ENCODE assay signal across 19 cellular contexts in the genomic region with DNA sequence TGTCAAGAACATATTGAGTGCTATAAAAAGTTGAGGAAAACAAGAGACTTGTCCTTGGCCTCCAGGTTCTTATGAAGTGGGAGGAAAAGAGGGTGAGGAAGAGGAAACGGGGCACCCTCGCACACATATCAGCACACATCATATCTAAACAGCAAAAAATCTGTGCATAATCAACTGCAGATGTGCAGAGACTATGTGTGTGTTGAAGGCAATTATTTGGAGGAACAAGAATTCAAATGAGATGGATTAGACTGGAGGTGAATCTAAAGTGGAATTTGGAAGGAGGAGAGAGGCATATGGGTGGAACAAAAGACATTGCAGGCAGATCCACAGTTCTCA.
A peak's percentile ranks its signal among the peaks of the same experiment; 100 is the strongest.
DNase-seq lines count a peak whose midpoint lies in the region; ATAC-seq and TF ChIP-seq lines count a peak whose summit lies in the region.
"Had no signal": no experiment of that assay in that cellular context is flagged by ENCODE, and none has a peak within 500 bp of the region (broad histone marks: within the 10 kb centered on the region; RNA-seq: fewer than 3 reads in every experiment).

No MANE protein-coding gene starts in this region.

- H3K4me3 ChIP-seq in smooth muscle cell, result no peak overlapping the region
- H3K4me3 ChIP-seq: cardiac muscle cell, tibial nerve had no signal

- H3K79me2 ChIP-seq in smooth muscle cell (ENCODE audit: low read depth), result no peaks in the 10 kb centered on the region
- H3K79me2 ChIP-seq: parathyroid adenoma had no signal

- ATAC-seq in GM18498 (IDR thresholded peaks at IDR 0.05; ENCODE audit: unreplicated experiment) (peak; percentile 14), HG02798 (IDR thresholded peaks at IDR 0.05; ENCODE audit: poor library complexity, unreplicated experiment) (peak; percentile 7), GM19324 (IDR thresholded peaks at IDR 0.05; ENCODE audit: low FRiP score, unreplicated experiment) (no peak)
- ATAC-seq: stimulated activated effector memory CD8-positive, alpha-beta T cell treated with anti-CD3 and anti-CD28 coated beads, Interleukin-12 subunit alpha, Interleukin-12 subunit beta, amount 100 ng/mL, for 72 hours had no signal

- H2AFZ ChIP-seq in smooth muscle cell (ENCODE audit: low read depth), result no peak overlapping the region
- H2AFZ ChIP-seq: parathyroid adenoma had no signal

- H3K9me3 Mint-ChIP-seq in chondrocyte (ENCODE audit: low read depth), result no peaks in the 10 kb centered on the region
- H3K9me3 Mint-ChIP-seq: activated CD4-positive, alpha-beta memory T cell treated with anti-CD3 and anti-CD28 coated beads for 36 hours; activated naive CD8-positive, alpha-beta T cell treated with anti-CD3 and anti-CD28 coated beads, Interleukin-2, amount 10 ng/mL, durations not matched to agents 7 days and 5 days; stimulated activated effector memory CD8-positive, alpha-beta T cell treated with anti-CD3 and anti-CD28 coated beads, Interleukin-12 subunit alpha, Interleukin-12 subunit beta, amount 100 ng/mL, for 72 hours had no signal

- H3K36me3 Mint-ChIP-seq in chondrocyte (ENCODE audit: low read depth), result no peaks in the 10 kb centered on the region
- H3K36me3 Mint-ChIP-seq: activated CD4-positive, alpha-beta memory T cell treated with anti-CD3 and anti-CD28 coated beads for 36 hours; activated naive CD8-positive, alpha-beta T cell treated with anti-CD3 and anti-CD28 coated beads, Interleukin-2, amount 10 ng/mL, durations not matched to agents 7 days and 5 days; stimulated activated effector memory CD8-positive, alpha-beta T cell treated with anti-CD3 and anti-CD28 coated beads, Interleukin-12 subunit alpha, Interleukin-12 subunit beta, amount 100 ng/mL, for 72 hours had no signal

- peaks cover 43% of the 10 kb centered on the region for H3K4me1 Mint-ChIP-seq in chondrocyte (ENCODE audit: low read depth)

- H3K4me1 ChIP-seq in smooth muscle cell (ENCODE audit: low read depth), result peaks cover 43% of the 10 kb centered on the region

- 49% methylated on average over 2 of the region's 2 CpGs for WGBS in smooth muscle cell (ENCODE audit: low lambda C conversion rate)

- H3K9ac ChIP-seq in smooth muscle cell (ENCODE audit: low read depth), result no peak overlapping the region
- H3K9ac ChIP-seq: KMS-11, parathyroid adenoma had no signal

- no peaks in the 10 kb centered on the region for H3K27me3 ChIP-seq in smooth muscle cell (ENCODE audit: low read depth)
- H3K27me3 ChIP-seq: tibial nerve had no signal

- H3K27ac ChIP-seq in smooth muscle cell (ENCODE audit: low read depth), result peak overlapping the region; percentile 82
- H3K27ac ChIP-seq: cardiac muscle cell, KMS-11, parathyroid adenoma, tibial nerve had no signal

- H3K27ac Mint-ChIP-seq in chondrocyte (ENCODE audit: unreplicated experiment), result peak overlapping the region; percentile 71
- H3K27ac Mint-ChIP-seq: activated CD4-positive, alpha-beta memory T cell treated with anti-CD3 and anti-CD28 coated beads for 36 hours; activated naive CD8-positive, alpha-beta T cell treated with anti-CD3 and anti-CD28 coated beads, Interleukin-2, amount 10 ng/mL, durations not matched to agents 7 days and 5 days; stimulated activated effector memory CD8-positive, alpha-beta T cell treated with anti-CD3 and anti-CD28 coated beads, Interleukin-12 subunit alpha, Interleukin-12 subunit beta, amount 100 ng/mL, for 72 hours had no signal

- H4K20me1 ChIP-seq in smooth muscle cell (ENCODE audit: low read depth), result no peaks in the 10 kb centered on the region

- H3F3A ChIP-seq in smooth muscle cell (ENCODE audit: low read depth), result peaks cover 27% of the 10 kb centered on the region

- no peaks in the 10 kb centered on the region for H3K9me3 ChIP-seq in smooth muscle cell (replicated peaks; ENCODE audit: low read depth)
- H3K9me3 ChIP-seq: tibial nerve had no signal

- H3K4me2 ChIP-seq in smooth muscle cell, result peak overlapping the region; percentile 76
- H3K4me2 ChIP-seq: KMS-11 had no signal

- TF ChIP-seq CTCF in chondrocyte (IDR thresholded peaks at IDR 0.05) (no peak), smooth muscle cell (IDR thresholded peaks at IDR 0.05; ENCODE audit: borderline replicate concordance, insufficient read depth, poor library complexity, severe bottlenecking) (no peak)

- no peak for DNase-seq in chondrocyte (ENCODE audit: low spot score)
- no peak for DNase-seq in smooth muscle cell (lab: John Stamatoyannopoulos, UW; ENCODE audit: unreplicated experiment)
- no peak for DNase-seq in foreskin melanocyte
- DNase-seq in DMS53 (lab: John Stamatoyannopoulos, UW), result no peak
- DNase-seq in amygdala (lab: John Stamatoyannopoulos, UW), result no peak
- DNase-seq: activated CD4-positive, alpha-beta memory T cell treated with anti-CD3 and anti-CD28 coated beads for 36 hours; activated naive CD8-positive, alpha-beta T cell treated with anti-CD3 and anti-CD28 coated beads, Interleukin-2, amount 10 ng/mL, durations not matched to agents 7 days and 5 days; activated T-cell treated with anti-CD3 and anti-CD28 coated beads, Interleukin-2, amount 50 U/mL, for 48 hours; NCI-H1105 treated with DMSO at 0.1 percent for 48 hours; NCI-H774; SW 1271 had no signal

- H3K27me3 Mint-ChIP-seq in chondrocyte (ENCODE audit: low read depth), result no peaks in the 10 kb centered on the region

- no peak overlapping the region for H3K4me3 Mint-ChIP-seq in chondrocyte (ENCODE audit: unreplicated experiment)
- H3K4me3 Mint-ChIP-seq: activated CD4-positive, alpha-beta memory T cell treated with anti-CD3 and anti-CD28 coated beads for 36 hours; stimulated activated effector memory CD8-positive, alpha-beta T cell treated with anti-CD3 and anti-CD28 coated beads, Interleukin-12 subunit alpha, Interleukin-12 subunit beta, amount 100 ng/mL, for 72 hours had no signal

- H3K36me3 ChIP-seq in smooth muscle cell (ENCODE audit: low read depth), result no peaks in the 10 kb centered on the region
- H3K36me3 ChIP-seq: cardiac muscle cell, tibial nerve had no signal
